In the genomic region with DNA sequence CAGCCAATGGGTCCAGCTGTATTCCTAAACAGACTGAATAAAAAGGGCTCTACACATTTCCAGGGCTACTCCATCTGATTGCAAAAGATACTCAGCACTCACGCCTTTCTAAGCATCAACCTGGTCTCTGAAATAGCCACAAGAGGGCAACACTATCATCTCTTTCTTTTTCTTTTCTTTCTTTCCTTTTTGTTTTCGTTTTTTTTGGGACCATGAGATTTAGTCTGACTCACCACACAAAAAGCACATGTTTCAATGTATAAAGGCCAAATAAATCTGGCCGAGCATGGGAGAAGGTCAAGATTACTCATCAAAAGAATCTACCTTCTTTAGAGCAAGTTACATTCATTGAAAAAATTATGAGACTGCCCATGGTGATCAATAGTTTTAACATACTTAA, we compare ENCODE assay signal across 8 cellular contexts.
DNase-seq lines count a peak whose midpoint lies in the region; ATAC-seq, FAIRE-seq and TF ChIP-seq lines count a peak whose summit lies in the region.

No MANE protein-coding gene starts in this region.

- H3K27me3 ChIP-seq in GM06990 (replicated peaks; ENCODE audit: control insufficient read depth, insufficient read depth, low read length) (no peaks in the 10 kb centered on the region), right atrium auricular region (no peaks in the 10 kb centered on the region)

- H3K9me3 ChIP-seq in right atrium auricular region = no peaks in the 10 kb centered on the region

- no peaks in the 10 kb centered on the region for H3K36me3 ChIP-seq in GM06990 (ENCODE audit: control insufficient read depth, insufficient read depth, low read length)
- no peaks in the 10 kb centered on the region for H3K36me3 ChIP-seq in right atrium auricular region

- H3K27ac Mint-ChIP-seq in chondrocyte (ENCODE audit: unreplicated experiment) = no peak overlapping the region

- H3K4me3 ChIP-seq in GM06990 (replicated peaks; ENCODE audit: low read depth, low read length) = no peak overlapping the region
- no peak overlapping the region for H3K4me3 ChIP-seq in right atrium auricular region

- no peaks in the 10 kb centered on the region for H3K9me3 Mint-ChIP-seq in chondrocyte (ENCODE audit: low read depth)
- H3K9me3 Mint-ChIP-seq in activated T-cell treated with anti-CD3 and anti-CD28 coated beads, Interleukin-2, amount 50 U/mL, for 4 hours = no peaks in the 10 kb centered on the region

- H3K27ac ChIP-seq in right atrium auricular region = no peak overlapping the region

- H3K4me1 ChIP-seq in right atrium auricular region = no peaks in the 10 kb centered on the region

- no peak for DNase-seq in GM06990 (ENCODE audit: extremely low read depth, insufficient read length)
- peak; percentile 16 for DNase-seq in NCI-H2196 (lab: John Stamatoyannopoulos, UW; ENCODE audit: unreplicated experiment)
- DNase-seq in chondrocyte (ENCODE audit: low spot score) = no peak
- peak; percentile 5 for DNase-seq in occipital lobe (lab: John Stamatoyannopoulos, UW)
- DNase-seq in GM19239 (ENCODE audit: insufficient read length, low spot score) = no peak
- DNase-seq in activated T-cell treated with anti-CD3 and anti-CD28 coated beads, Interleukin-2, amount 50 U/mL, for 4 hours = no peak
- no peak for DNase-seq in right atrium auricular region (ENCODE audit: low spot score)

- TF ChIP-seq CTCF in GM06990 (IDR thresholded peaks at IDR 0.05; ENCODE audit: insufficient read depth, low read length, poor library complexity, severe bottlenecking) (peak; percentile 12), chondrocyte (IDR thresholded peaks at IDR 0.05) (peak; percentile 77), right atrium auricular region (IDR thresholded peaks at IDR 0.05) (peak in 1 of 2 donors; percentile 52)

- H3K27me3 Mint-ChIP-seq in chondrocyte (ENCODE audit: low read depth) = no peaks in the 10 kb centered on the region
- peaks cover 2% of the 10 kb centered on the region for H3K27me3 Mint-ChIP-seq in activated T-cell treated with anti-CD3 and anti-CD28 coated beads, Interleukin-2, amount 50 U/mL, for 4 hours (ENCODE audit: low read depth)

- H3K4me1 Mint-ChIP-seq in chondrocyte (ENCODE audit: low read depth) = peaks cover 18% of the 10 kb centered on the region
- no peaks in the 10 kb centered on the region for H3K4me1 Mint-ChIP-seq in activated T-cell treated with anti-CD3 and anti-CD28 coated beads, Interleukin-2, amount 50 U/mL, for 4 hours (ENCODE audit: low read depth)

- ATAC-seq in GM21360 (IDR thresholded peaks at IDR 0.05; ENCODE audit: unreplicated experiment) = no peak
- no peak for ATAC-seq in activated T-cell treated with anti-CD3 and anti-CD28 coated beads, Interleukin-2, amount 50 U/mL, for 4 hours

- FAIRE-seq in GM19239 (lab: Jason Lieb, UNC) = no peak

- H3K4me3 Mint-ChIP-seq in chondrocyte (ENCODE audit: unreplicated experiment) = no peak overlapping the region
- H3K4me3 Mint-ChIP-seq in activated T-cell treated with anti-CD3 and anti-CD28 coated beads, Interleukin-2, amount 50 U/mL, for 4 hours = no peak overlapping the region

- H3K36me3 Mint-ChIP-seq in chondrocyte (ENCODE audit: low read depth) = no peaks in the 10 kb centered on the region
- no peaks in the 10 kb centered on the region for H3K36me3 Mint-ChIP-seq in activated T-cell treated with anti-CD3 and anti-CD28 coated beads, Interleukin-2, amount 50 U/mL, for 4 hours (ENCODE audit: insufficient read depth)

Comparison
In these comparisons a context has a peak if more than half of its experiments do, and no peak if none do; other contexts are left out.
1. DNase-seq: peak in NCI-H2196 (single experiment) and occipital lobe (single experiment); none in GM06990 (single experiment), chondrocyte (single experiment), GM19239 (single experiment), activated T-cell treated with anti-CD3 and anti-CD28 coated beads, Interleukin-2, amount 50 U/mL, for 4 hours (single experiment) and right atrium auricular region (single experiment).